In the genomic region with DNA sequence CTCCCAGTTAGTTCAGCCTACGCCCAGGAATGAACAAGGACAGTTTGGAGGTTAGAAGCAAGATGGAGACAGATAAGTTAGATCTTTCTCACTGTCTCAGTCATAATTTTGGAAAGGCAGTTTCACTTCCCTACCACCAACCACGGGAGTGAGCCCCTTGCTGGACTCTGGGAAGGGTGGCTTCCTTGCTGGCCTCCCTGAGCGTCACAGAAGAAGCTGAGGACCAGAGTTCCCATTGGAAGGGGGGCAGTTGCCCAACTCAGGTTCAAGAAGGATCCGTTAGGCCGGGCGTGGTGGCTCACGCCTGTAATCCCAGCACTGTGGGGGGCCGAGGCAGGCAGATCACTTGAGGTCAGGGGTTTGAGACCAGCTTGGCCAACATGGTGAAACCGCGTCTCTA, we compare ENCODE assay signal across 15 cellular contexts.
DNase-seq lines count a peak whose midpoint lies in the region; FAIRE-seq and TF ChIP-seq lines count a peak whose summit lies in the region.
"Had no signal": no experiment of that assay in that cellular context is flagged by ENCODE, and none has a peak within 500 bp of the region (broad histone marks: within the 10 kb centered on the region; RNA-seq: fewer than 3 reads in every experiment).

No MANE protein-coding gene starts in this region.

- H3K23ac ChIP-seq in H1 (ENCODE audit: insufficient read length): no peak overlapping the region

- H3K9me2 ChIP-seq in SU-DHL-6 (replicated peaks; ENCODE audit: insufficient read depth, low read length): no peaks in the 10 kb centered on the region

- H3K9me3 Mint-ChIP-seq in CD14-positive monocyte (peaks cover 0 to 3% (median 0%) of the 10 kb centered on the region in 7 donors), Calu3 (ENCODE audit: low read depth, unreplicated experiment) (no peaks in the 10 kb centered on the region)
- H3K9me3 Mint-ChIP-seq: type B pancreatic cell had no signal

- peaks cover 60% of the 10 kb centered on the region for H3F3A ChIP-seq in SU-DHL-6 (ENCODE audit: insufficient read depth)

- no peaks in the 10 kb centered on the region for H3K23me2 ChIP-seq in H1 (ENCODE audit: low read depth, low read length)

- H3K9me3 ChIP-seq in SU-DHL-6 (ENCODE audit: insufficient read depth, low read length) (no peaks in the 10 kb centered on the region), H1 (ENCODE audit: insufficient read depth in 2 of 2, low read depth in 1 of 2, low read length in 1 of 2) (no peaks in the 10 kb centered on the region)
- H3K9me3 ChIP-seq: Caco-2 had no signal

- no peaks in the 10 kb centered on the region for H3K27me3 ChIP-seq in SU-DHL-6 (ENCODE audit: low read length)
- no peaks in the 10 kb centered on the region for H3K27me3 ChIP-seq in H1 (replicated peaks in 1 of 4; ENCODE audit: control insufficient read depth in 3 of 4, extremely low read depth in 1 of 4, insufficient read depth in 3 of 4, low read length in 3 of 4)

- H3K4me1 ChIP-seq in H1 (replicated peaks in 1 of 4; ENCODE audit: control insufficient read depth in 3 of 4, insufficient read depth in 4 of 4, low read length in 3 of 4): peaks cover 0 to 3% (median 0%) of the 10 kb centered on the region in 4 experiments; a peak in 2 of 7 replicates
- H3K4me1 ChIP-seq: Caco-2 had no signal

- no peaks in the 10 kb centered on the region for H4K20me1 ChIP-seq in SU-DHL-6 (ENCODE audit: low read depth, low read length)
- no peaks in the 10 kb centered on the region for H4K20me1 ChIP-seq in H1 (replicated peaks in 1 of 2; ENCODE audit: control insufficient read depth in 1 of 2, insufficient read depth in 2 of 2, low read length in 2 of 2)

- H2BK5ac ChIP-seq in H1 (ENCODE audit: low read depth, low read length): no peak overlapping the region

- no peak for TF ChIP-seq CTCF in CD14-positive monocyte (IDR thresholded peaks at IDR 0.05)
- no peak for TF ChIP-seq CTCF in Calu3 (IDR thresholded peaks at IDR 0.05; ENCODE audit: unreplicated experiment)
- no peak for TF ChIP-seq CTCF in SU-DHL-6 (IDR thresholded peaks at IDR 0.05; ENCODE audit: insufficient read depth, low read length, poor library complexity, severe bottlenecking)
- TF ChIP-seq CTCF in H1 (IDR thresholded peaks at IDR 0.05; ENCODE audit: control extremely low read depth in 1 of 3, insufficient read depth in 1 of 3, low read depth in 1 of 3, low read length in 3 of 3): no peak

- H3K9ac ChIP-seq in SU-DHL-6 (ENCODE audit: low read length): peak overlapping the region; percentile 68
- no peak overlapping the region for H3K9ac ChIP-seq in H1 (replicated peaks in 1 of 4; ENCODE audit: extremely low read depth in 1 of 4, low read depth in 3 of 4, low read length in 3 of 4)

- intact Hi-C loops in CD14-positive monocyte (cut with micrococcal nuclease): loop anchor here in 1 of 2 donors (5.0 kb wide), 2 partner anchors 44 to 106 kb away; a partner anchor contains a TSS
- intact Hi-C loops in Calu3 (cut with micrococcal nuclease; ENCODE audit: unreplicated experiment): no loop called here

- 94% methylated on average over 10 of the region's 10 CpGs; no CpG with 5 or more reads in 1 of the 2 experiments for WGBS in H1 (ENCODE audit: extremely low coverage in 1 of 2, insufficient coverage in 1 of 2, insufficient read length in 1 of 2, insufficient replicate concordance in 2 of 2, low coverage in 1 of 2, low lambda C conversion rate in 2 of 2, missing lambda C conversion rate in 1 of 2), 2 experiments

- TF ChIP-seq EP300 in H1 (IDR thresholded peaks at IDR 0.05; ENCODE audit: borderline replicate concordance in 1 of 2, low read depth in 2 of 2, low read length in 2 of 2): no peak

- peak overlapping the region; percentile 37 for H2AFZ ChIP-seq in SU-DHL-6 (ENCODE audit: low read depth, low read length, severe bottlenecking)
- 0 out of 2 replicates have a peak overlapping the region, but pooled peaks have one; percentile 22 for H2AFZ ChIP-seq in H1 (ENCODE audit: low read length)

- no peak overlapping the region for H3K4ac ChIP-seq in H1 (replicated peaks; ENCODE audit: insufficient read length, low read depth, low read length)

- H2BK12ac ChIP-seq in H1 (ENCODE audit: low read depth, low read length): no peak overlapping the region

- H4K8ac ChIP-seq in H1 (ENCODE audit: extremely low read depth, insufficient read depth, low read length): no peak overlapping the region

- H3K4me2 ChIP-seq in SU-DHL-6 (ENCODE audit: low read depth, low read length, poor library complexity, severe bottlenecking) (peak overlapping the region; percentile 96), H1 (ENCODE audit: insufficient read depth in 1 of 2, low read depth in 2 of 2, low read length in 2 of 2) (no peak overlapping the region)

- TF ChIP-seq RAD21 in H1 (IDR thresholded peaks at IDR 0.05 in 1 of 2, conservative IDR thresholded peaks at IDR 0.05 in 1 of 2; ENCODE audit: low read depth in 2 of 2, low read length in 2 of 2): no peak

- no peak overlapping the region for H2BK120ac ChIP-seq in H1 (replicated peaks; ENCODE audit: low read depth, low read length)

- H3K79me2 ChIP-seq in SU-DHL-6 (ENCODE audit: insufficient read depth, low read length) (no peaks in the 10 kb centered on the region), H1 (ENCODE audit: control insufficient read depth in 1 of 2, insufficient read depth in 2 of 2, low read length in 2 of 2) (no peaks in the 10 kb centered on the region)

- peak overlapping the region; percentile 99 for H3K27ac ChIP-seq in SU-DHL-6 (ENCODE audit: low read depth, low read length)
- no peak overlapping the region for H3K27ac ChIP-seq in H1 (ENCODE audit: low read depth, low read length)

- no peak overlapping the region for H2BK15ac ChIP-seq in H1 (ENCODE audit: low read length)

- H3K56ac ChIP-seq in H1 (replicated peaks; ENCODE audit: insufficient read length, low read depth, low read length): no peak overlapping the region

- peak; percentile 69 for DNase-seq in CD14-positive monocyte (ENCODE audit: low spot score)
- no peak for DNase-seq in Calu3
- no peak for DNase-seq in H1 (ENCODE audit: low read depth in 1 of 2, low spot score in 2 of 2)
- no peak for DNase-seq in NCI-H1694 treated with DMSO at 0.1 percent for 48 hours (lab: John Stamatoyannopoulos, UW)
- DNase-seq in middle frontal gyrus (ENCODE audit: extremely low spot score, low spot score): no peak
- no peak for DNase-seq in NCI-H2107 (lab: John Stamatoyannopoulos, UW)
- DNase-seq: activated CD8-positive, alpha-beta memory T cell treated with anti-CD3 and anti-CD28 coated beads for 24 hours; Caco-2; caudate nucleus; NCI-H510A treated with DMSO at 0.1 percent for 48 hours; stimulated activated CD4-positive, alpha-beta T cell treated with anti-CD3 and anti-CD28 coated beads, Interleukin-1b, Interleukin-23, amount 100 ng/mL, for 48 hours; stimulated activated CD8-positive, alpha-beta memory T cell treated with anti-CD3 and anti-CD28 coated beads, Interleukin-4, amount 100 ng/mL, for 48 hours had no signal

- FAIRE-seq in H1 (lab: Jason Lieb, UNC): no peak

- no peak overlapping the region for H3K18ac ChIP-seq in H1 (ENCODE audit: extremely low read depth, low read length)

- H3K4me3 Mint-ChIP-seq in CD14-positive monocyte (no peak overlapping the region), Calu3 (ENCODE audit: low read depth, unreplicated experiment) (no peak overlapping the region)
- H3K4me3 Mint-ChIP-seq: type B pancreatic cell had no signal

- H4K5ac ChIP-seq in H1 (ENCODE audit: insufficient read length, low read depth, low read length): no peak overlapping the region

- POLR2A ChIA-PET in H1 (lab: Charles Lee; ENCODE audit: partially characterized antibody): no interaction called here

- H3K79me1 ChIP-seq in H1 (ENCODE audit: low read depth, low read length): no peaks in the 10 kb centered on the region

- H3K4me1 Mint-ChIP-seq in CD14-positive monocyte: peaks cover 66% of the 10 kb centered on the region
- peaks cover 17% of the 10 kb centered on the region for H3K4me1 Mint-ChIP-seq in Calu3 (ENCODE audit: low read depth, unreplicated experiment)

- H3K36me3 ChIP-seq in SU-DHL-6 (ENCODE audit: low read length) (no peaks in the 10 kb centered on the region), H1 (ENCODE audit: control insufficient read depth in 2 of 4, insufficient read depth in 4 of 4, low read length in 3 of 4) (no peaks in the 10 kb centered on the region)

- H3K4me3 ChIP-seq in SU-DHL-6 (ENCODE audit: insufficient read depth, low read length, poor library complexity, severe bottlenecking): peak overlapping the region; percentile 23
- H3K4me3 ChIP-seq in H1 (ENCODE audit: extremely low read depth in 1 of 4, insufficient read depth in 2 of 4, low read depth in 3 of 4, low read length in 4 of 4): no peak overlapping the region
- H3K4me3 ChIP-seq: lung had no signal

- H3K27ac Mint-ChIP-seq in CD14-positive monocyte: peak overlapping the region; percentile 57 to 91 (median 86)
- peak overlapping the region; percentile 45 for H3K27ac Mint-ChIP-seq in Calu3 (ENCODE audit: unreplicated experiment)
- H3K27ac Mint-ChIP-seq: type B pancreatic cell had no signal

- H3K27me3 Mint-ChIP-seq in CD14-positive monocyte (ENCODE audit: low read depth in 3 of 3) (peaks cover 0 to 3% (median 2%) of the 10 kb centered on the region in 3 donors), Calu3 (ENCODE audit: unreplicated experiment) (no peaks in the 10 kb centered on the region)
- H3K27me3 Mint-ChIP-seq: type B pancreatic cell had no signal

- H2BK20ac ChIP-seq in H1 (ENCODE audit: low read length): no peak overlapping the region

- no peak overlapping the region for H2AK5ac ChIP-seq in H1 (ENCODE audit: low read depth, low read length)

- TF ChIP-seq POLR2A in H1 (IDR thresholded peaks at IDR 0.05; ENCODE audit: control extremely low read depth in 1 of 2, low read depth in 2 of 2, low read length in 2 of 2): no peak

- H3K36me3 Mint-ChIP-seq in CD14-positive monocyte (no peaks in the 10 kb centered on the region), Calu3 (ENCODE audit: insufficient read depth, unreplicated experiment) (no peaks in the 10 kb centered on the region)
- H3K36me3 Mint-ChIP-seq: type B pancreatic cell had no signal

- H4K91ac ChIP-seq in H1 (replicated peaks; ENCODE audit: insufficient read length, low read length): no peak overlapping the region

- no TSS peak for BruUV-seq in Calu3 (replicated peaks; lab: Mats Ljungman, UMichigan)

- CTCF ChIA-PET in Calu3 (lab: Charles Lee): no interaction called here
- CTCF ChIA-PET in H1 (lab: Charles Lee; ENCODE audit: partially characterized antibody): interaction anchor here (0.6 to 0.7 kb wide), 3 partner anchors 8 to 87 kb away, joined by 3 to 4 read pairs (median 3); no protein-coding TSS in a partner anchor

- no peak overlapping the region for H3K14ac ChIP-seq in H1 (ENCODE audit: insufficient read length)

TF ChIP-seq in H1, 55 proteins besides CTCF, POLR2A, EP300 and RAD21:
- TF ChIP-seq, protein P1, sequence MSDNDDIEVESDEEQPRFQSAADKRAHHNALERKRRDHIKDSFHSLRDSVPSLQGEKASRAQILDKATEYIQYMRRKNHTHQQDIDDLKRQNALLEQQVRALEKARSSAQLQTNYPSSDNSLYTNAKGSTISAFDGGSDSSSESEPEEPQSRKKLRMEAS (IDR thresholded peaks at IDR 0.05): no peak
- no peak for TF ChIP-seq NRF1 (IDR thresholded peaks at IDR 0.05; ENCODE audit: low read depth, low read length)
TF ChIP-seq in H1: peak in this region for 0.
